In genomic region chr15:79494963-79495362, GRCh38 we compare ENCODE assay signal across 30 cellular contexts.
"Had no signal": no experiment of that assay in that cellular context is flagged by ENCODE, and none has a peak within 500 bp of the region (broad histone marks: within the 10 kb centered on the region; RNA-seq: fewer than 3 reads in every experiment).

No MANE protein-coding gene starts in this region.

- H3K27me3 ChIP-seq: hepatocyte, neural progenitor cell, right atrium auricular region, right lobe of liver, tibial nerve, uterus had no signal

- H3K27ac ChIP-seq: hepatocyte, lower lobe of right lung, neural progenitor cell, neutrophil, right atrium auricular region, right lobe of liver, tibial nerve, uterus had no signal

- ATAC-seq: left cardiac atrium; left lobe of liver; left ventricle myocardium superior; lower lobe of right lung; right lobe of liver; stimulated activated memory B cell treated with anti-CD40 and anti-IgM and Interleukin-4, amounts not matched to agents 10 μg/mL and 1 μg/mL and 100 μg/mL, for 72 hours; stimulated activated naive CD8-positive, alpha-beta T cell treated with anti-CD3 and anti-CD28 coated beads, Interleukin-15, amount 100 ng/mL, for 72 hours had no signal

- H3K9me3 ChIP-seq: lower lobe of right lung, neutrophil, right atrium auricular region, right lobe of liver, uterus had no signal

- H3K4me3 Mint-ChIP-seq: mesothelial cell of epicardium; natural killer cell; neural progenitor cell; stimulated activated memory B cell treated with anti-CD40 and anti-IgM and Interleukin-4, amounts not matched to agents 10 μg/mL and 1 μg/mL and 100 μg/mL, for 72 hours; stimulated activated naive CD8-positive, alpha-beta T cell treated with anti-CD3 and anti-CD28 coated beads, Interleukin-15, amount 100 ng/mL, for 72 hours; type B pancreatic cell had no signal

- DNase-seq: kidney glomerular epithelial cell; left cardiac atrium; left ventricle myocardium superior; lower lobe of right lung; mammary epithelial cell; mesenchymal stem cell; naive B cell; natural killer cell; nephron progenitor cell; occipital lobe; right lobe of liver; stimulated activated CD4-positive, alpha-beta T cell treated with anti-CD3 and anti-CD28 coated beads, Interleukin-1b, Interleukin-23, amount 100 ng/mL, for 48 hours; stimulated activated CD4-positive, alpha-beta T cell treated with anti-CD3 and anti-CD28 coated beads, Interleukin-2, amount 100 ng/mL, for 48 hours; stimulated activated CD4-positive, alpha-beta T cell treated with anti-CD3 and anti-CD28 coated beads, Interleukin-4, amount 100 ng/mL, for 4 hours; stimulated activated CD8-positive, alpha-beta memory T cell treated with anti-CD3 and anti-CD28 coated beads, Interleukin-4, amount 100 ng/mL, for 48 hours; stimulated activated naive CD4-positive, alpha-beta T cell treated with Interleukin-2 at 50 U/mL for 16 hours; stimulated activated naive CD8-positive, alpha-beta T cell treated with anti-CD3 and anti-CD28 coated beads, Interleukin-15, amount 100 ng/mL, for 72 hours; substantia nigra; uterus had no signal

- H3K4me1 ChIP-seq: lower lobe of right lung, neural progenitor cell, right atrium auricular region, right lobe of liver, tibial nerve, uterus had no signal

- H3K4me2 ChIP-seq: hepatocyte, neural progenitor cell, smooth muscle cell had no signal

- H3K4me3 ChIP-seq: hepatocyte, lower lobe of right lung, neural progenitor cell, right atrium auricular region, right lobe of liver, smooth muscle cell, tibial nerve, uterus had no signal

- H3K9me3 Mint-ChIP-seq: natural killer cell; stimulated activated naive CD8-positive, alpha-beta T cell treated with anti-CD3 and anti-CD28 coated beads, Interleukin-15, amount 100 ng/mL, for 72 hours had no signal

- H3K36me3 ChIP-seq: lower lobe of right lung, neural progenitor cell, neutrophil, right atrium auricular region, right lobe of liver, tibial nerve, uterus had no signal

- H3K27ac Mint-ChIP-seq: mesothelial cell of epicardium; naive B cell; natural killer cell; nephron progenitor cell; neural progenitor cell; progenitor cell of endocrine pancreas; stimulated activated memory B cell treated with anti-CD40 and anti-IgM and Interleukin-4, amounts not matched to agents 10 μg/mL and 1 μg/mL and 100 μg/mL, for 72 hours; type B pancreatic cell had no signal

- H3K4me1 Mint-ChIP-seq: mesothelial cell of epicardium; naive B cell; natural killer cell; stimulated activated memory B cell treated with anti-CD40 and anti-IgM and Interleukin-4, amounts not matched to agents 10 μg/mL and 1 μg/mL and 100 μg/mL, for 72 hours; stimulated activated naive CD8-positive, alpha-beta T cell treated with anti-CD3 and anti-CD28 coated beads, Interleukin-15, amount 100 ng/mL, for 72 hours had no signal

- H3K36me3 Mint-ChIP-seq: mesothelial cell of epicardium; natural killer cell; neural progenitor cell; stimulated activated memory B cell treated with anti-CD40 and anti-IgM and Interleukin-4, amounts not matched to agents 10 μg/mL and 1 μg/mL and 100 μg/mL, for 72 hours; type B pancreatic cell had no signal

- H3K79me2 ChIP-seq: hepatocyte had no signal

- H3K9ac ChIP-seq: neural progenitor cell had no signal
